29 cellular contexts compared by ENCODE assay signal in the genomic region with DNA sequence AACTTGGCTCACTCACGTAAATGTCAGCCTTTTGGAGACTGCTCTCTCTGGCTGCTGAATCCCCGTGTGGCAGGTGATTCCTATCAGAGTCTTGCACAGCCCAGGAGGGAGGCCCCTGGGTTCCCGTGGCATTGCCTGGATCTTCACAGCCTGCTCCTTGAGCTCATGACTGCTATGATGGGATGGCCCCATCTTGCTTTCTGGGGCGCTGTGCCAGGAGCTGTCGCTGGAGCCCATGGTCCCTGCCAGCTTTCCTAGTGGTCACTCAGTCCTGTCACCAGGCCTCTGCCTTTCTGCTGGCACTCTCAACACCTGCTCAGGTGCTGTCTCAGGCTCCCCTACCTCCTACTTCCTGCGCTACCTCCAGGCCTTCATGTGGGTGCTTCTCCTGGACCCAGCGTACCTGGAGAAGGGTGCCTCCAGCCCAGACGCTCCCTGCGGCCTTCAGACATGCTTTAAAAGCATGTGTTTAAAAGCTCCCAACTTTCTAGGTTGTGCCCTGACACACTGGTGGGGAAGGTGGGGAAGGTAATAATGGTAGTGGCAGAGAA.
DNase-seq lines count a peak whose midpoint lies in the region; ATAC-seq, FAIRE-seq and TF ChIP-seq lines count a peak whose summit lies in the region.
"Had no signal": no experiment of that assay in that cellular context is flagged by ENCODE, and none has a peak within 500 bp of the region (broad histone marks: within the 10 kb centered on the region; RNA-seq: fewer than 3 reads in every experiment).

No MANE protein-coding gene starts in this region.

- H3K27ac ChIP-seq in colonic mucosa (no peak overlapping the region), vagina (no peak overlapping the region), brain microvascular endothelial cell (no peak overlapping the region), pancreas (no peak overlapping the region)
- H3K27ac ChIP-seq: 22Rv1, dorsolateral prefrontal cortex, left lung, SK-N-MC had no signal

- no peak for ATAC-seq in GM19351 (IDR thresholded peaks at IDR 0.05; ENCODE audit: unreplicated experiment)
- no peak for ATAC-seq in pancreas
- ATAC-seq: activated T-cell treated with anti-CD3 and anti-CD28 coated beads, Interleukin-2, amount 50 U/mL, for 4 hours; K562; left lung; stimulated activated memory B cell treated with anti-CD40 and anti-IgM and Interleukin-4, amounts not matched to agents 10 μg/mL and 1 μg/mL and 100 μg/mL, for 72 hours had no signal

- 89 to 94% methylated on average over 9 of the region's 9 CpGs for WGBS in pancreas, 2 donors

- no peak overlapping the region for H3K9ac ChIP-seq in colonic mucosa (ENCODE audit: low read depth in 2 of 2, low read length in 2 of 2)

- H3K27me3 ChIP-seq in colonic mucosa (no peaks in the 10 kb centered on the region), vagina (no peaks in the 10 kb centered on the region), brain microvascular endothelial cell (replicated peaks) (no peaks in the 10 kb centered on the region), pancreas (no peaks in the 10 kb centered on the region)
- H3K27me3 ChIP-seq: dorsolateral prefrontal cortex, heart right ventricle, left lung, MG63 had no signal

- in situ Hi-C loops in brain microvascular endothelial cell (cut with HindIII; ENCODE audit: low pct_ligation_motif_present, low sequenced_read_pairs), result no loop called here

- H3K36me3 ChIP-seq in colonic mucosa (no peaks in the 10 kb centered on the region), vagina (no peaks in the 10 kb centered on the region), brain microvascular endothelial cell (replicated peaks) (no peaks in the 10 kb centered on the region), pancreas (no peaks in the 10 kb centered on the region)
- H3K36me3 ChIP-seq: heart right ventricle, left lung, MG63 had no signal

- intact Hi-C loops in colonic mucosa (cut with DNase I) (no loop called here), vagina (cut with DNase I) (no loop called here), pancreas (cut with DNase I) (no loop called here)

- no peak for TF ChIP-seq POLR2A in vagina (IDR thresholded peaks at IDR 0.05)

- TF ChIP-seq CTCF in colonic mucosa (IDR thresholded peaks at IDR 0.05), result no peak
- no peak for TF ChIP-seq CTCF in vagina (IDR thresholded peaks at IDR 0.05)
- TF ChIP-seq CTCF in brain microvascular endothelial cell (IDR thresholded peaks at IDR 0.05; ENCODE audit: low read depth, low read length, missing control alignments), result no peak
- TF ChIP-seq CTCF in pancreas (IDR thresholded peaks at IDR 0.05), result no peak

- H3K4me3 ChIP-seq in colonic mucosa (no peak overlapping the region), vagina (no peak overlapping the region), brain microvascular endothelial cell (ENCODE audit: low read depth, low read length) (no peak overlapping the region), pancreas (no peak overlapping the region)
- H3K4me3 ChIP-seq: dorsolateral prefrontal cortex, heart right ventricle, K562, left lung, MG63, SK-N-MC, smooth muscle cell had no signal

- H3K4me1 ChIP-seq in colonic mucosa (no peaks in the 10 kb centered on the region), vagina (peaks cover 6% of the 10 kb centered on the region), pancreas (no peaks in the 10 kb centered on the region)
- H3K4me1 ChIP-seq: left lung had no signal

- FAIRE-seq in pancreas (lab: Jason Lieb, UNC), result no peak
- FAIRE-seq: G401.6, K562 had no signal

- H3K9me3 ChIP-seq in colonic mucosa (no peaks in the 10 kb centered on the region), vagina (no peaks in the 10 kb centered on the region), pancreas (no peaks in the 10 kb centered on the region)
- H3K9me3 ChIP-seq: left lung, MG63 had no signal

- DNase-seq in activated effector memory CD4-positive, alpha-beta T cell treated with anti-CD3 and anti-CD28 coated beads, Interleukin-2, amount 50 U/mL, for 16 hours, result peak; percentile 53
- no peak for DNase-seq in activated effector memory CD4-positive, alpha-beta T cell treated with Interleukin-2 at 50 U/mL for 16 hours
- DNase-seq in colonic mucosa (peak; percentile 9), mesenteric fat pad (ENCODE audit: low spot score) (peak; percentile 71), vagina (ENCODE audit: extremely low spot score in 2 of 2) (peak; percentile 49 to 81), brain microvascular endothelial cell (no peak), pancreas (no peak)
- DNase-seq: activated naive CD4-positive, alpha-beta T cell treated with anti-CD3 and anti-CD28 coated beads, Interleukin-2, amount 10 ng/mL, durations not matched to agents 7 days and 5 days; activated T-cell treated with anti-CD3 and anti-CD28 coated beads, Interleukin-2, amount 50 U/mL, for 4 hours; CD8-positive, alpha-beta memory T cell; central memory CD4-positive, alpha-beta T cell; DMS153; GOT3; heart right ventricle; left lung; MG63; NCI-H1417; NCI-H2081 treated with DMSO at 0.1 percent for 48 hours; NCI-H774; RPMI8226; T-helper 2 cell had no signal

Comparison
In these comparisons a context has a peak if more than half of its experiments do, and no peak if none do; other contexts are left out.
1. DNase-seq: peak in activated effector memory CD4-positive, alpha-beta T cell treated with anti-CD3 and anti-CD28 coated beads, Interleukin-2, amount 50 U/mL, for 16 hours (single experiment), colonic mucosa (single experiment), mesenteric fat pad (single experiment) and vagina (2 of 2); none in activated effector memory CD4-positive, alpha-beta T cell treated with Interleukin-2 at 50 U/mL for 16 hours (single experiment), brain microvascular endothelial cell (single experiment) and pancreas (0 of 6).